ENCODE assay signal across 8 cellular contexts in the genomic region with DNA sequence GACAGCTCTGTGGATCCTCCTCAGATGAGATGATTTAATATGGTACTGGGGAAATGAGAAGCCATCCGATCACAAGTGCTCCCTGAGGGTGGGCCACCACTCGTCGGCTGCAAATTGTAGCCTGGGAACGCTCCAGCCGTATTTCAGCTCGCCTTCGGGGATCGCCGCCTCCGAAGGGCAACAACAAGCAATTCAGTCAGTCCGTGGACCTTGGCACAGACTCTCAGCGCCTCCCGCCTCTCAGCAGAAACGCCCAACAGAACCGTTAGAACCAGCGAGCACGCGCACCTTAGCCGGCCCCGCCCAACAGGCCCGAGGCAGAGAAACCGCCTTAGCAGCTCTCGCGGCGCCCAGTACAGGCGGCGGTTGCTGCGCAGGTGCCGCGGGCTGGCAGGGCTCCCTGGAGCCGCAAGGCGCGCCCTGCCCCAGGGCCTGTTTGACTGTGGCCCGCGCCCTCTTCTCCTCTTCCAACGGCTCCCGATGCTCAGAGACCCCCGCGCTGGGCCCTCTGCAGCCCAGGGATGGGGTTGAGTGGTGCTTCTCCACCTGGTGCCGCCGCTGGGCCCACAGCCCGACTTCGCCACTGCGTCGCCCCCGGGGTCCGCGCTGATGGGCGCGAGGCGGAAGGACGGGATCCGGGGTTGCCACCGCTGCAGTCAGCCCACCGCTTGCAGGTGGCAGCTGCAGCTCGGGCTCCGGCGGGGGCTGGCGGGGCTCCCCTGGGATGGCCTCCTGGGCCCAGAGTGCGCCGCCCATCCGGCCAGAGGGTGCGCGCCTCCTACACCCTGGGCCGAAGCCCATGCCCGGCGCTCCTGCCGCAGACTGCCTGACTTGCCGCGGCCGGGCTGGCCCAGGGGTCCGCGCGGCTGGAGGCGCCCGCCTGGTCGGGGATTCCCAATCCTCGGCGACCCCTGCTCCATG.
DNase-seq lines count a peak whose midpoint lies in the region; ATAC-seq, FAIRE-seq and TF ChIP-seq lines count a peak whose summit lies in the region.
"Not testable (repeated sequence)": the region's sequence is repeated elsewhere in the genome, so short reads cannot be mapped to it uniquely, and the experiment has no call there.

No MANE protein-coding gene starts in this region.

- H4K8ac ChIP-seq in H9 (replicated peaks; ENCODE audit: insufficient read length, low read depth, low read length) = not testable (repeated sequence)

- H3K4me3 Mint-ChIP-seq in H9 (peak overlapping the region; percentile 60 to 82), WTC11 (peak overlapping the region; percentile 66), astrocyte (ENCODE audit: unreplicated experiment) (peak overlapping the region; percentile 76)
- H3K4me3 Mint-ChIP-seq in naive thymus-derived CD8-positive, alpha-beta T cell = peak overlapping the region; percentile 26 to 82 (median 72)

- not testable (repeated sequence) for H2BK15ac ChIP-seq in H9 (ENCODE audit: low read depth, low read length)

- H2BK5ac ChIP-seq in H9 (ENCODE audit: insufficient read length, low read length) = not testable (repeated sequence)

- H3K56ac ChIP-seq in H9 (ENCODE audit: insufficient read length, low read depth, low read length) = not testable (repeated sequence)

- not testable (repeated sequence) for H3K18ac ChIP-seq in H9 (ENCODE audit: insufficient read length, low read depth, low read length)

- not testable (repeated sequence) for H4K91ac ChIP-seq in H9 (ENCODE audit: insufficient read length, low read depth, low read length)

- not testable (repeated sequence) for H2BK20ac ChIP-seq in H9 (ENCODE audit: low read depth, low read length, poor library complexity, severe bottlenecking)

- not testable (repeated sequence) for H4K5ac ChIP-seq in H9 (ENCODE audit: insufficient read length, low read depth, low read length)

- H3K4me3 ChIP-seq in astrocyte (ENCODE audit: insufficient read depth, low read depth, low read length) (peak overlapping the region; percentile 5), cardiac muscle cell (peak overlapping the region; percentile 22)

- H3K9me3 Mint-ChIP-seq in H9; WTC11; astrocyte (ENCODE audit: unreplicated experiment); naive thymus-derived CD8-positive, alpha-beta T cell: not testable (repeated sequence)

- H3K36me3 ChIP-seq in astrocyte (ENCODE audit: insufficient read depth, low read length); cardiac muscle cell: not testable (repeated sequence)

- not testable (repeated sequence) for H3K27ac Mint-ChIP-seq in H9; WTC11; astrocyte (ENCODE audit: unreplicated experiment)
- peak overlapping the region in 2 of 10 donors; percentile 20 to 52 for H3K27ac Mint-ChIP-seq in naive thymus-derived CD8-positive, alpha-beta T cell

- not testable (repeated sequence) for H4K20me1 ChIP-seq in H9 (ENCODE audit: control insufficient read depth, insufficient read depth, insufficient read length); astrocyte (ENCODE audit: insufficient read depth, low read length)

- H3K79me1 ChIP-seq in H9 (ENCODE audit: insufficient read depth, low read depth, low read length, poor library complexity, severe bottlenecking) = not testable (repeated sequence)

- H3K23ac ChIP-seq in H9 (ENCODE audit: insufficient read length, low read depth, low read length) = not testable (repeated sequence)

- DNase-seq in H9 = peak; percentile 76
- DNase-seq in NCI-H2196 (lab: John Stamatoyannopoulos, UW; ENCODE audit: unreplicated experiment) = peak; percentile 57
- DNase-seq in WTC11 (ENCODE audit: low spot score) = peak; percentile 72
- DNase-seq in astrocyte (ENCODE audit: low read depth) = peak; percentile 8
- DNase-seq in cardiac muscle cell (ENCODE audit: low read depth in 1 of 2, low spot score in 1 of 2) = peak; percentile 5 to 53
- peak in 1 of 10 donors; percentile 20 for DNase-seq in naive thymus-derived CD8-positive, alpha-beta T cell
- DNase-seq in stimulated activated CD4-positive, alpha-beta T cell treated with anti-CD3 and anti-CD28 coated beads, Interleukin-4, amount 100 ng/mL, for 48 hours (ENCODE audit: low read depth in 2 of 2) = peak; percentile 36 to 47

- not testable (repeated sequence) for H3K23me2 ChIP-seq in H9 (ENCODE audit: insufficient read length, low read depth, low read length, poor library complexity, severe bottlenecking)

- not testable (repeated sequence) for H2AK5ac ChIP-seq in H9 (ENCODE audit: insufficient read length, low read length)

- POLR2A ChIA-PET in WTC11 (lab: Charles Lee); naive thymus-derived CD8-positive, alpha-beta T cell (lab: Charles Lee): not testable (repeated sequence)

- H3T11ph ChIP-seq in H9 (ENCODE audit: low read length) = not testable (repeated sequence)

- WGBS in H9 (ENCODE audit: extremely low coverage, insufficient read length, low lambda C conversion rate) = no CpG with 5 or more reads among the region's 79 CpGs

- H3K4me1 Mint-ChIP-seq in H9 (peaks cover 6 to 10% of the 10 kb centered on the region in 2 experiments), WTC11 (peaks cover 12% of the 10 kb centered on the region)
- H3K4me1 Mint-ChIP-seq in astrocyte (ENCODE audit: low read depth, unreplicated experiment); naive thymus-derived CD8-positive, alpha-beta T cell: not testable (repeated sequence)

- TF ChIP-seq CTCF in C4-2B (conservative IDR thresholded peaks at IDR 0.05); H9 (conservative IDR thresholded peaks at IDR 0.05); WTC11 (IDR thresholded peaks at IDR 0.05); astrocyte (IDR thresholded peaks at IDR 0.05; ENCODE audit: insufficient read depth, low read depth, low read length); cardiac muscle cell (IDR thresholded peaks at IDR 0.05; ENCODE audit: low read depth, low read length): not testable (repeated sequence)

- H3K4me2 ChIP-seq in H9 (ENCODE audit: insufficient read depth, insufficient read length, low read length) = peak overlapping the region; percentile 72
- H3K4me2 ChIP-seq in astrocyte (ENCODE audit: low read length) = peak overlapping the region; percentile 66

- H3K27me3 Mint-ChIP-seq in H9 (ENCODE audit: low read depth) (peaks cover 62% of the 10 kb centered on the region), WTC11 (ENCODE audit: low read depth) (peaks cover 45% of the 10 kb centered on the region), astrocyte (ENCODE audit: low read depth, unreplicated experiment) (peaks cover 51% of the 10 kb centered on the region)
- H3K27me3 Mint-ChIP-seq in naive thymus-derived CD8-positive, alpha-beta T cell = peaks cover 30 to 51% (median 38%) of the 10 kb centered on the region in 5 donors

- H3K4me1 ChIP-seq in H9 (ENCODE audit: insufficient read depth, low read length); astrocyte (ENCODE audit: insufficient read depth, low read length); cardiac muscle cell (ENCODE audit: low read depth): not testable (repeated sequence)

- CTCF ChIA-PET in WTC11 (lab: Charles Lee) = interaction anchor here (1.0 to 2.4 kb wide), 7 partner anchors 12 to 122 kb away, joined by 3 to 11 read pairs (median 4); no protein-coding TSS in a partner anchor

- H2BK120ac ChIP-seq in H9 (ENCODE audit: low read depth, low read length, poor library complexity, severe bottlenecking) = not testable (repeated sequence)

- H3K79me2 ChIP-seq in H9 (ENCODE audit: insufficient read depth, low read length); astrocyte (ENCODE audit: insufficient read depth, low read length): not testable (repeated sequence)

- H2BK12ac ChIP-seq in H9 (ENCODE audit: insufficient read length, low read depth, low read length) = not testable (repeated sequence)

- H2AFZ ChIP-seq in H9 (ENCODE audit: low read length) = not testable (repeated sequence)
- H2AFZ ChIP-seq in astrocyte (ENCODE audit: low read depth, low read length) = peak overlapping the region; percentile 60

- H3K36me3 Mint-ChIP-seq in H9 (ENCODE audit: insufficient read depth in 1 of 3, low read depth in 3 of 3); WTC11; astrocyte (ENCODE audit: low read depth, unreplicated experiment); naive thymus-derived CD8-positive, alpha-beta T cell: not testable (repeated sequence)

- peak; percentile 92 for ATAC-seq in WTC11
- peak; percentile 77 to 89 for ATAC-seq in naive thymus-derived CD8-positive, alpha-beta T cell

- not testable (repeated sequence) for H3K9ac ChIP-seq in H9 (ENCODE audit: extremely low read depth, insufficient read length, low read length); astrocyte (ENCODE audit: low read length)

- H3K9me3 ChIP-seq in H9 (ENCODE audit: control insufficient read depth, low read depth, low read length); astrocyte (ENCODE audit: insufficient read depth, low read depth, low read length); cardiac muscle cell (ENCODE audit: low read depth): not testable (repeated sequence)

- not testable (repeated sequence) for FAIRE-seq in astrocyte (lab: Jason Lieb, UNC)

- H3K27ac ChIP-seq in C4-2B = peak overlapping the region; percentile 45
- not testable (repeated sequence) for H3K27ac ChIP-seq in H9 (ENCODE audit: insufficient read length, low read depth, low read length); astrocyte (ENCODE audit: low read depth, low read length); cardiac muscle cell

- H3K14ac ChIP-seq in H9 (ENCODE audit: insufficient read depth, low read length) = not testable (repeated sequence)

- not testable (repeated sequence) for H3K27me3 ChIP-seq in H9 (ENCODE audit: insufficient read depth, low read length); astrocyte (ENCODE audit: insufficient read depth, low read length)
- H3K27me3 ChIP-seq in cardiac muscle cell = peaks cover 75% of the 10 kb centered on the region

- H3K4ac ChIP-seq in H9 (ENCODE audit: low read depth, low read length) = not testable (repeated sequence)

TF ChIP-seq in WTC11, 78 proteins besides CTCF, POLR2A, EP300 and RAD21 (continues in another document):
- TF ChIP-seq MYBL2 (CRISPR knock-in tag; IDR thresholded peaks at IDR 0.05) (peak; percentile 84), SP1 (CRISPR knock-in tag; conservative IDR thresholded peaks at IDR 0.05) (peak; percentile 48; the same call in 1 of the 2 replicates)
